ENCODE assay signal across 21 cellular contexts in the genomic region with DNA sequence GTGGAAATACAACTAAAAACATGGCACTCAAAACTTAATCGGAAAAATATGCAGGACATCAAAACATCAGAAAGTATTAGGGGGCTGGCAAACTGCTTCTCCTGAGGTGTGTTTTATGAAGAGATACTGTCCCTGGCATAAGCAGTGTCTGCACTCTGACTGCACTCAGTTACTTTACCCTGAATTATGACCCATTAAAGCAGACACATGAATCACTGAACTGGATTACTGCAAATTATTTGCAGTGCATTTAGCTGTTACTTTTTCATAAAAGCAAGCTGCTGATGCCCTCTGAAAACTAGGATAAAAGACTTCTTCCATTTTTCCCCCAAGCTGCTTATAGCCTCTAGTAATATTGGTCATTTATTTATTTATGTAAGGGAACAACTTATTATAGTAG.
"Had no signal": no experiment of that assay in that cellular context is flagged by ENCODE, and none has a peak within 500 bp of the region (broad histone marks: within the 10 kb centered on the region; RNA-seq: fewer than 3 reads in every experiment).

No MANE protein-coding gene starts in this region.

- H3K4me1 Mint-ChIP-seq: brain; nephron progenitor cell; stimulated activated naive CD8-positive, alpha-beta T cell treated with anti-CD3 and anti-CD28 coated beads, Interleukin-15, amount 100 ng/mL, for 72 hours had no signal

- H3K36me3 ChIP-seq: right lobe of liver, WERI-Rb-1 had no signal

- H3K9me3 Mint-ChIP-seq: activated naive CD4-positive, alpha-beta T cell treated with anti-CD3 and anti-CD28 coated beads, Interleukin-2, amount 50 U/mL, for 72 hours; activated T-helper 1 cell treated with anti-CD3 and anti-CD28 coated beads, Interleukin-12 subunit alpha, Interleukin-12 subunit beta, Interleukin-2, Interleukin-4 antibody, amounts not matched to agents 30 ng/mL and 10 ng/mL and 1 ng/mL, durations not matched to agents 14 hours and 24 hours and 36 hours; brain; nephron progenitor cell had no signal

- H3K4me3 Mint-ChIP-seq: activated CD8-positive, alpha-beta T cell treated with anti-CD3 and anti-CD28 coated beads, Interleukin-2, amount 10 ng/mL, durations not matched to agents 7 days and 5 days; activated T-helper 1 cell treated with anti-CD3 and anti-CD28 coated beads, Interleukin-12 subunit alpha, Interleukin-12 subunit beta, Interleukin-2, Interleukin-4 antibody, amounts not matched to agents 30 ng/mL and 10 ng/mL and 1 ng/mL, durations not matched to agents 14 hours and 24 hours and 36 hours; brain; nephron progenitor cell; stimulated activated naive CD8-positive, alpha-beta T cell treated with anti-CD3 and anti-CD28 coated beads, Interleukin-15, amount 100 ng/mL, for 72 hours had no signal

- H3K9me3 ChIP-seq: lower lobe of right lung, mucosa of descending colon, right lobe of liver, tibial artery had no signal

- DNase-seq: activated CD4-positive, alpha-beta T cell treated with anti-CD3 and anti-CD28 coated beads for 1 hour; activated CD4-positive, alpha-beta T cell treated with anti-CD3 and anti-CD28 coated beads, Interleukin-2, amount 50 U/mL, for 1 hour; activated CD8-positive, alpha-beta T cell treated with anti-CD3 and anti-CD28 coated beads, Interleukin-2, amount 10 ng/mL, durations not matched to agents 7 days and 5 days; activated gamma-delta T cell treated with Interleukin-2 at 50 U/mL for 16 hours; aorta; foreskin keratinocyte; kidney; lower lobe of right lung; mesendoderm; mucosa of descending colon; nephron progenitor cell; occipital lobe; right lobe of liver; stimulated activated CD4-positive, alpha-beta T cell treated with anti-CD3 and anti-CD28 coated beads, Interleukin-1b, Interleukin-23, amount 100 ng/mL, for 48 hours; stimulated activated naive CD8-positive, alpha-beta T cell treated with anti-CD3 and anti-CD28 coated beads, Interleukin-15, amount 100 ng/mL, for 72 hours; tibial artery; WERI-Rb-1 had no signal

- H3K27ac ChIP-seq: foreskin keratinocyte, lower lobe of right lung, right lobe of liver, skin epidermis, tibial artery, WERI-Rb-1 had no signal

- H3K4me3 ChIP-seq: lower lobe of right lung, mucosa of descending colon, right lobe of liver, skin epidermis, tibial artery had no signal

- H3K27ac Mint-ChIP-seq: activated CD8-positive, alpha-beta T cell treated with anti-CD3 and anti-CD28 coated beads, Interleukin-2, amount 10 ng/mL, durations not matched to agents 7 days and 5 days; activated naive CD4-positive, alpha-beta T cell treated with anti-CD3 and anti-CD28 coated beads, Interleukin-2, amount 50 U/mL, for 72 hours; activated T-helper 1 cell treated with anti-CD3 and anti-CD28 coated beads, Interleukin-12 subunit alpha, Interleukin-12 subunit beta, Interleukin-2, Interleukin-4 antibody, amounts not matched to agents 30 ng/mL and 10 ng/mL and 1 ng/mL, durations not matched to agents 14 hours and 24 hours and 36 hours; brain; nephron progenitor cell; stimulated activated naive CD8-positive, alpha-beta T cell treated with anti-CD3 and anti-CD28 coated beads, Interleukin-15, amount 100 ng/mL, for 72 hours had no signal

- H3K4me1 ChIP-seq: foreskin keratinocyte, lower lobe of right lung, tibial artery had no signal

- H3K27me3 Mint-ChIP-seq: brain; stimulated activated naive CD8-positive, alpha-beta T cell treated with anti-CD3 and anti-CD28 coated beads, Interleukin-15, amount 100 ng/mL, for 72 hours had no signal

- H3K27me3 ChIP-seq: foreskin keratinocyte, right lobe of liver, tibial artery had no signal
